In genomic region chr6:150004783-150005717, GRCh38 we compare ENCODE assay signal across 1 cellular context.
TF ChIP-seq lines count a peak whose summit lies in the region.

No MANE protein-coding gene starts in this region.

TF ChIP-seq in HepG2, 621 proteins besides CTCF, POLR2A, EP300 and RAD21 (continued from another document and continues in another):
- TF ChIP-seq ZNF275 (CRISPR knock-in tag; IDR thresholded peaks at IDR 0.05; ENCODE audit: borderline replicate concordance): peak; percentile 83; the same call in 1 of the 2 replicates
- TF ChIP-seq ZNF710 (CRISPR knock-in tag; IDR thresholded peaks at IDR 0.05; ENCODE audit: borderline replicate concordance): peak; percentile 69; the same call in 1 of the 2 replicates
- 0 out of 2 replicates have a peak, but pooled peaks have one; percentile 28 for TF ChIP-seq ZSCAN20 (CRISPR knock-in tag; IDR thresholded peaks at IDR 0.05; ENCODE audit: borderline replicate concordance)
- no peak for TF ChIP-seq ZNF572 (CRISPR knock-in tag; IDR thresholded peaks at IDR 0.05)
- peak; percentile 61; the same call in 1 of the 2 replicates for TF ChIP-seq ZNF160 (CRISPR knock-in tag; IDR thresholded peaks at IDR 0.05)
- no peak for TF ChIP-seq SP2 (CRISPR knock-in tag; IDR thresholded peaks at IDR 0.05)
- peak; percentile 74 for TF ChIP-seq ZNF605 (CRISPR knock-in tag; IDR thresholded peaks at IDR 0.05)
- TF ChIP-seq HIC2 (CRISPR knock-in tag; IDR thresholded peaks at IDR 0.05; ENCODE audit: low read depth): 0 out of 2 replicates have a peak, but pooled peaks have one; percentile 53
- no peak for TF ChIP-seq MIXL1 (CRISPR knock-in tag; IDR thresholded peaks at IDR 0.05)
- TF ChIP-seq ZFY (CRISPR knock-in tag; IDR thresholded peaks at IDR 0.05): no peak; the same call in 1 of the 2 replicates
- TF ChIP-seq GZF1 (CRISPR knock-in tag; IDR thresholded peaks at IDR 0.05): no peak; the same call in 1 of the 2 replicates
- no peak for TF ChIP-seq RBAK (CRISPR knock-in tag; IDR thresholded peaks at IDR 0.05)
- no peak for TF ChIP-seq ZFAT (CRISPR knock-in tag; conservative IDR thresholded peaks at IDR 0.05)
- TF ChIP-seq ATM (IDR thresholded peaks at IDR 0.05; ENCODE audit: borderline replicate concordance): no peak
- TF ChIP-seq SAFB2 (CRISPR knock-in tag; IDR thresholded peaks at IDR 0.05; ENCODE audit: borderline replicate concordance, low read depth): no peak
- TF ChIP-seq THAP11 (CRISPR knock-in tag; IDR thresholded peaks at IDR 0.05): no peak
- TF ChIP-seq GLMP (CRISPR knock-in tag; IDR thresholded peaks at IDR 0.05; ENCODE audit: borderline replicate concordance): no peak
- peak; percentile 28; the same call in 1 of the 2 replicates for TF ChIP-seq NFAT5 (CRISPR knock-in tag; IDR thresholded peaks at IDR 0.05)
- TF ChIP-seq ZNF232 (CRISPR knock-in tag; IDR thresholded peaks at IDR 0.05; ENCODE audit: borderline replicate concordance): no peak
- TF ChIP-seq PAWR (CRISPR knock-in tag; IDR thresholded peaks at IDR 0.05; ENCODE audit: borderline replicate concordance): no peak
- TF ChIP-seq REST (IDR thresholded peaks at IDR 0.05; ENCODE audit: borderline replicate concordance in 1 of 2, low read depth in 1 of 2, low read length in 2 of 2): no peak
- TF ChIP-seq MBD4 (IDR thresholded peaks at IDR 0.05; ENCODE audit: borderline replicate concordance, low read length): no peak
- no peak for TF ChIP-seq ZNF75D (CRISPR knock-in tag; IDR thresholded peaks at IDR 0.05; ENCODE audit: borderline replicate concordance)
- no peak; the same call in 1 of the 2 replicates for TF ChIP-seq EEA1 (CRISPR knock-in tag; IDR thresholded peaks at IDR 0.05; ENCODE audit: borderline replicate concordance)
- no peak for TF ChIP-seq ZNF652 (CRISPR knock-in tag; IDR thresholded peaks at IDR 0.05; ENCODE audit: borderline replicate concordance, low read depth)
- no peak for TF ChIP-seq ZNF740 (CRISPR knock-in tag; IDR thresholded peaks at IDR 0.05)
- TF ChIP-seq FOSL2 (CRISPR knock-in tag; IDR thresholded peaks at IDR 0.05): no peak; the same call in 1 of the 2 replicates
- TF ChIP-seq CREB3 (CRISPR knock-in tag; IDR thresholded peaks at IDR 0.05): no peak
- TF ChIP-seq SNAI1 (CRISPR knock-in tag; IDR thresholded peaks at IDR 0.05; ENCODE audit: borderline replicate concordance): peak; percentile 72; the same call in 1 of the 2 replicates
- 0 out of 2 replicates have a peak, but pooled peaks have one; percentile 39 for TF ChIP-seq ELK4 (CRISPR knock-in tag; IDR thresholded peaks at IDR 0.05; ENCODE audit: borderline replicate concordance)
- TF ChIP-seq TBX2 (CRISPR knock-in tag; IDR thresholded peaks at IDR 0.05; ENCODE audit: borderline replicate concordance): peak; percentile 66; the same call in 1 of the 2 replicates
- TF ChIP-seq ESRRA (CRISPR knock-in tag; IDR thresholded peaks at IDR 0.05; ENCODE audit: low read depth): no peak
- no peak for TF ChIP-seq ZNF704 (CRISPR knock-in tag; IDR thresholded peaks at IDR 0.05; ENCODE audit: borderline replicate concordance)
- 0 out of 2 replicates have a peak, but pooled peaks have one; percentile 30 for TF ChIP-seq TP53 (CRISPR knock-in tag; conservative IDR thresholded peaks at IDR 0.05)
